Comparison of ENCODE assay signal across 1 cellular context in genomic region chr20:56445130-56445529, GRCh38.
A peak's percentile ranks its signal among the peaks of the same experiment; 100 is the strongest.
TF ChIP-seq lines count a peak whose summit lies in the region.

No MANE protein-coding gene starts in this region.

TF ChIP-seq in HepG2, 621 proteins besides CTCF, POLR2A, EP300 and RAD21:
- 0 out of 2 replicates have a peak, but pooled peaks have one; percentile 20 for TF ChIP-seq DNMT1 (CRISPR knock-in tag; IDR thresholded peaks at IDR 0.05)
- no peak for TF ChIP-seq CHCHD3 (CRISPR knock-in tag; IDR thresholded peaks at IDR 0.05)
